In genomic region chr4:77581724-77582123, GRCh38 we compare ENCODE assay signal across 15 cellular contexts. TPM values are rescaled to one million over a fixed set of nuclear protein-coding genes. Genes with fewer than 3 reads are reported as not detected.
A peak's percentile ranks its signal among the peaks of the same experiment; 100 is the strongest.
DNase-seq lines count a peak whose midpoint lies in the region; ATAC-seq and TF ChIP-seq lines count a peak whose summit lies in the region.
"Had no signal": no experiment of that assay in that cellular context is flagged by ENCODE, and none has a peak within 500 bp of the region (broad histone marks: within the 10 kb centered on the region; RNA-seq: fewer than 3 reads in every experiment).

No MANE protein-coding gene starts in this region.

- no peak overlapping the region for H3K4me3 Mint-ChIP-seq in activated CD8-positive, alpha-beta memory T cell treated with anti-CD3 and anti-CD28 coated beads, Interleukin-2, amount 10 ng/mL, durations not matched to agents 7 days and 5 days
- H3K4me3 Mint-ChIP-seq in activated T-helper 1 cell treated with anti-CD3 and anti-CD28 coated beads, Interleukin-12 subunit alpha, Interleukin-12 subunit beta, Interleukin-2, Interleukin-4 antibody, amounts not matched to agents 30 ng/mL and 10 ng/mL and 1 ng/mL, durations not matched to agents 14 hours and 24 hours and 36 hours, result peak overlapping the region; percentile 38
- H3K4me3 Mint-ChIP-seq in stimulated activated naive B cell treated with anti-CD40 and anti-IgM and Interleukin-4, amounts not matched to agents 10 μg/mL and 1 μg/mL and 100 μg/mL, for 72 hours, result peak overlapping the region; percentile 39

- peaks cover 1% of the 10 kb centered on the region for H3K36me3 Mint-ChIP-seq in activated CD8-positive, alpha-beta memory T cell treated with anti-CD3 and anti-CD28 coated beads, Interleukin-2, amount 10 ng/mL, durations not matched to agents 7 days and 5 days
- peaks cover 10% of the 10 kb centered on the region for H3K36me3 Mint-ChIP-seq in activated T-helper 1 cell treated with anti-CD3 and anti-CD28 coated beads, Interleukin-12 subunit alpha, Interleukin-12 subunit beta, Interleukin-2, Interleukin-4 antibody, amounts not matched to agents 30 ng/mL and 10 ng/mL and 1 ng/mL, durations not matched to agents 14 hours and 24 hours and 36 hours (ENCODE audit: low read depth)
- H3K36me3 Mint-ChIP-seq in stimulated activated naive B cell treated with anti-CD40 and anti-IgM and Interleukin-4, amounts not matched to agents 10 μg/mL and 1 μg/mL and 100 μg/mL, for 72 hours, result no peaks in the 10 kb centered on the region

- H3K4me1 ChIP-seq in colonic mucosa, result no peaks in the 10 kb centered on the region
- H3K4me1 ChIP-seq: ascending aorta, left ventricle myocardium inferior had no signal

- peak overlapping the region; percentile 31 for H3K27ac Mint-ChIP-seq in activated CD8-positive, alpha-beta memory T cell treated with anti-CD3 and anti-CD28 coated beads, Interleukin-2, amount 10 ng/mL, durations not matched to agents 7 days and 5 days
- H3K27ac Mint-ChIP-seq in activated T-helper 1 cell treated with anti-CD3 and anti-CD28 coated beads, Interleukin-12 subunit alpha, Interleukin-12 subunit beta, Interleukin-2, Interleukin-4 antibody, amounts not matched to agents 30 ng/mL and 10 ng/mL and 1 ng/mL, durations not matched to agents 14 hours and 24 hours and 36 hours, result peak overlapping the region; percentile 83
- peak overlapping the region; percentile 63 for H3K27ac Mint-ChIP-seq in stimulated activated naive B cell treated with anti-CD40 and anti-IgM and Interleukin-4, amounts not matched to agents 10 μg/mL and 1 μg/mL and 100 μg/mL, for 72 hours

- CTCF ChIA-PET in activated CD8-positive, alpha-beta memory T cell treated with anti-CD3 and anti-CD28 coated beads, Interleukin-2, amount 10 ng/mL, durations not matched to agents 7 days and 5 days (lab: Charles Lee), result interaction anchor here (0.6 kb wide), 1 partner anchor 116 kb away, joined by 3 read pairs; no protein-coding TSS in a partner anchor

- peaks cover 24% of the 10 kb centered on the region for H3K27me3 Mint-ChIP-seq in activated CD8-positive, alpha-beta memory T cell treated with anti-CD3 and anti-CD28 coated beads, Interleukin-2, amount 10 ng/mL, durations not matched to agents 7 days and 5 days
- no peaks in the 10 kb centered on the region for H3K27me3 Mint-ChIP-seq in activated T-helper 1 cell treated with anti-CD3 and anti-CD28 coated beads, Interleukin-12 subunit alpha, Interleukin-12 subunit beta, Interleukin-2, Interleukin-4 antibody, amounts not matched to agents 30 ng/mL and 10 ng/mL and 1 ng/mL, durations not matched to agents 14 hours and 24 hours and 36 hours (ENCODE audit: insufficient read depth)
- H3K27me3 Mint-ChIP-seq in stimulated activated naive B cell treated with anti-CD40 and anti-IgM and Interleukin-4, amounts not matched to agents 10 μg/mL and 1 μg/mL and 100 μg/mL, for 72 hours, result peaks cover 0 to 20% of the 10 kb centered on the region in 2 donors

- no peaks in the 10 kb centered on the region for H3K9me3 ChIP-seq in colonic mucosa
- H3K9me3 ChIP-seq: ascending aorta, left ventricle myocardium inferior had no signal

- no peak for DNase-seq in activated CD8-positive, alpha-beta memory T cell treated with anti-CD3 and anti-CD28 coated beads, Interleukin-2, amount 10 ng/mL, durations not matched to agents 7 days and 5 days
- no peak for DNase-seq in activated CD8-positive, alpha-beta memory T cell treated with anti-CD3 and anti-CD28 coated beads, Interleukin-2, amount 50 U/mL, for 4 hours
- no peak for DNase-seq in activated T-helper 1 cell treated with anti-CD3 and anti-CD28 coated beads, Interleukin-12 subunit alpha, Interleukin-12 subunit beta, Interleukin-2, Interleukin-4 antibody, amounts not matched to agents 30 ng/mL and 10 ng/mL and 1 ng/mL, durations not matched to agents 14 hours and 24 hours and 36 hours (ENCODE audit: low spot score)
- no peak for DNase-seq in stimulated activated naive B cell treated with anti-CD40 and anti-IgM and Interleukin-4, amounts not matched to agents 10 μg/mL and 1 μg/mL and 100 μg/mL, for 72 hours
- DNase-seq in NCI-H2081 (lab: John Stamatoyannopoulos, UW), result no peak
- no peak for DNase-seq in DMS79 (lab: John Stamatoyannopoulos, UW)
- DNase-seq in colonic mucosa, result no peak
- DNase-seq: ACHN, erythroblast, GF-D8, GOT3, left ventricle myocardium inferior had no signal

- H3K9me3 Mint-ChIP-seq in activated CD8-positive, alpha-beta memory T cell treated with anti-CD3 and anti-CD28 coated beads, Interleukin-2, amount 10 ng/mL, durations not matched to agents 7 days and 5 days (ENCODE audit: low read depth), result no peaks in the 10 kb centered on the region
- H3K9me3 Mint-ChIP-seq in activated T-helper 1 cell treated with anti-CD3 and anti-CD28 coated beads, Interleukin-12 subunit alpha, Interleukin-12 subunit beta, Interleukin-2, Interleukin-4 antibody, amounts not matched to agents 30 ng/mL and 10 ng/mL and 1 ng/mL, durations not matched to agents 14 hours and 24 hours and 36 hours, result no peaks in the 10 kb centered on the region
- H3K9me3 Mint-ChIP-seq in stimulated activated naive B cell treated with anti-CD40 and anti-IgM and Interleukin-4, amounts not matched to agents 10 μg/mL and 1 μg/mL and 100 μg/mL, for 72 hours, result peaks cover 0 to 5% of the 10 kb centered on the region in 2 donors

- peaks cover 23% of the 10 kb centered on the region for H3K4me1 Mint-ChIP-seq in activated CD8-positive, alpha-beta memory T cell treated with anti-CD3 and anti-CD28 coated beads, Interleukin-2, amount 10 ng/mL, durations not matched to agents 7 days and 5 days
- H3K4me1 Mint-ChIP-seq in activated T-helper 1 cell treated with anti-CD3 and anti-CD28 coated beads, Interleukin-12 subunit alpha, Interleukin-12 subunit beta, Interleukin-2, Interleukin-4 antibody, amounts not matched to agents 30 ng/mL and 10 ng/mL and 1 ng/mL, durations not matched to agents 14 hours and 24 hours and 36 hours (ENCODE audit: low read depth), result peaks cover 49% of the 10 kb centered on the region
- peaks cover 11 to 20% of the 10 kb centered on the region in 2 donors for H3K4me1 Mint-ChIP-seq in stimulated activated naive B cell treated with anti-CD40 and anti-IgM and Interleukin-4, amounts not matched to agents 10 μg/mL and 1 μg/mL and 100 μg/mL, for 72 hours

- no peaks in the 10 kb centered on the region for H3K27me3 ChIP-seq in colonic mucosa
- H3K27me3 ChIP-seq: ascending aorta had no signal

- no peak overlapping the region for H3K27ac ChIP-seq in colonic mucosa
- H3K27ac ChIP-seq: ascending aorta, left ventricle myocardium inferior had no signal

- no peak overlapping the region for H3K4me3 ChIP-seq in colonic mucosa
- H3K4me3 ChIP-seq: ascending aorta, K562, left ventricle myocardium inferior had no signal

- H3K9ac ChIP-seq in colonic mucosa (ENCODE audit: low read depth in 2 of 2, low read length in 2 of 2), result no peak overlapping the region

- intact Hi-C loops in activated T-helper 1 cell treated with anti-CD3 and anti-CD28 coated beads, Interleukin-12 subunit alpha, Interleukin-12 subunit beta, Interleukin-2, Interleukin-4 antibody, amounts not matched to agents 30 ng/mL and 10 ng/mL and 1 ng/mL, durations not matched to agents 14 hours and 24 hours and 36 hours (cut with micrococcal nuclease), result loop anchor here (1.0 to 10.0 kb wide), 6 partner anchors 14 to 1363 kb away; no protein-coding TSS in a partner anchor
- intact Hi-C loops in colonic mucosa (cut with DNase I), result no loop called here

- peak; percentile 49 for ATAC-seq in activated CD8-positive, alpha-beta memory T cell treated with anti-CD3 and anti-CD28 coated beads, Interleukin-2, amount 10 ng/mL, durations not matched to agents 7 days and 5 days
- peak; percentile 63 for ATAC-seq in HG02938 (IDR thresholded peaks at IDR 0.05; ENCODE audit: unreplicated experiment)
- peak; percentile 79 to 83 for ATAC-seq in stimulated activated naive B cell treated with anti-CD40 and anti-IgM and Interleukin-4, amounts not matched to agents 10 μg/mL and 1 μg/mL and 100 μg/mL, for 72 hours (replicated peaks)
- ATAC-seq: K562 had no signal

- no peaks in the 10 kb centered on the region for H3K36me3 ChIP-seq in colonic mucosa
- H3K36me3 ChIP-seq: ascending aorta, left ventricle myocardium inferior had no signal

- TF ChIP-seq CTCF in colonic mucosa (IDR thresholded peaks at IDR 0.05), result no peak

RNA-seq across cellular contexts. Expression of gene CXCL13, which starts 23.9 kb away (rescaled TPM):
- not detected for total RNA-seq in activated CD8-positive, alpha-beta memory T cell treated with anti-CD3 and anti-CD28 coated beads, Interleukin-2, amount 10 ng/mL, durations not matched to agents 7 days and 5 days
- total RNA-seq in activated T-helper 1 cell treated with anti-CD3 and anti-CD28 coated beads, Interleukin-12 subunit alpha, Interleukin-12 subunit beta, Interleukin-2, Interleukin-4 antibody, amounts not matched to agents 30 ng/mL and 10 ng/mL and 1 ng/mL, durations not matched to agents 14 hours and 24 hours and 36 hours, result 6.8 and 7.9 TPM in 2 replicates
- 1 to 10 TPM in 1 of 2 donors, under 1 TPM in 1; 0.35 to 1.1 TPM for total RNA-seq in colonic mucosa
- total RNA-seq: ascending aorta, K562, left ventricle myocardium inferior had no signal

Comparison
In these comparisons a context has a peak if more than half of its experiments do, and no peak if none do; other contexts are left out.
1. H3K27ac Mint-ChIP-seq: peak in every context shown above with its lines; median percentile 83 in activated T-helper 1 cell treated with anti-CD3 and anti-CD28 coated beads, Interleukin-12 subunit alpha, Interleukin-12 subunit beta, Interleukin-2, Interleukin-4 antibody, amounts not matched to agents 30 ng/mL and 10 ng/mL and 1 ng/mL, durations not matched to agents 14 hours and 24 hours and 36 hours; 63 in stimulated activated naive B cell treated with anti-CD40 and anti-IgM and Interleukin-4, amounts not matched to agents 10 μg/mL and 1 μg/mL and 100 μg/mL, for 72 hours; 31 in activated CD8-positive, alpha-beta memory T cell treated with anti-CD3 and anti-CD28 coated beads, Interleukin-2, amount 10 ng/mL, durations not matched to agents 7 days and 5 days.